9 cellular contexts compared by ENCODE assay signal in the genomic region with DNA sequence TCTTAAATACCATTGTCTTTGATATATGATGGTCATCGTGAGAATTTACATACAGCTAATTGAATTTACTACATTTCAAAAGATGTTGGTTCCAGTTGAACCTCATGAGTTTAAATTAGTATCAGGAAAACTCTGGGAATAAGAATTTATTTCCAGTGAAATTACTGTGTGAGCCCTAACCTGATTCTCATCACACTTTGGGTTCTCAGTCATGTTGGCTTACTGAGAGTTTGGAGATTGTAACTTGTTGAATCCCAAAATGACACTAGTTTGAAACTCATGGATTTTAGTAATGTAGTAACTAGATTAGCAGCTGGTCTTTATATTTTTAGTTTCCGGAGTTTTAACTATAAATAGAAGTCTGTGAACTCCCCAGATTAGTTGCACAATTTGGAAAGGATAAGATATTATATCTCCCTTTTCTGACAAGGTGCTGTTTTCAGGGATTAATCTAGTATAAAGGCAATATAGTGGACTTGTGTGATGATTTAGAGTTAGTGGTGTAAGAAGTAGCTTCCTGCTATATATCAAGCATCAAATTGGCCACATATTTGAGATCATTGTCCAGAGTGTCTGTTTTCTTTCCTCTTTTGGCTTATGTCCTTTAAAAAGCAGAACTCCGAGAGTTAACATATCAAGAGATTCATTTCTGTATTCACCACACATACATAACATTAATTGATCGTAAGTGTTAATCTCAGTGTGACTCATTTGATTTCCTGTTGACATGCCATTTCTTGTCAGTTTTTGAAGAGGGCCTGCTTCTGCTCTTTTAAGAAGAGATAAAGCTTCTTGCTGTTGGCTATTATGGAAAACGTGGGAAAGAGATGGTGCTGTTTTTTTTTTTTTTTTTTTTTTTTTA. TPM values are rescaled to one million over a fixed set of nuclear protein-coding genes. Genes with fewer than 3 reads are reported as not detected.
A peak's percentile ranks its signal among the peaks of the same experiment; 100 is the strongest.
DNase-seq lines count a peak whose midpoint lies in the region; FAIRE-seq and TF ChIP-seq lines count a peak whose summit lies in the region.
"Had no signal": no experiment of that assay in that cellular context is flagged by ENCODE, and none has a peak within 500 bp of the region (broad histone marks: within the 10 kb centered on the region; RNA-seq: fewer than 3 reads in every experiment).

No MANE protein-coding gene starts in this region.

- H3K4me3 Mint-ChIP-seq in activated naive CD4-positive, alpha-beta T cell treated with anti-CD3 and anti-CD28 coated beads, Interleukin-2, amount 10 ng/mL, durations not matched to agents 7 days and 5 days: peak overlapping the region; percentile 53

- H3K27ac Mint-ChIP-seq in activated naive CD4-positive, alpha-beta T cell treated with anti-CD3 and anti-CD28 coated beads, Interleukin-2, amount 10 ng/mL, durations not matched to agents 7 days and 5 days: peak overlapping the region; percentile 100

- H3K27ac ChIP-seq in liver (ENCODE audit: low read depth in 1 of 2, low read length in 2 of 2): peak overlapping the region; percentile 86 to 93
- H3K27ac ChIP-seq in vagina: peak overlapping the region; percentile 91
- peak overlapping the region in 1 of 2 donors; percentile 92 for H3K27ac ChIP-seq in kidney (ENCODE audit: low read depth in 2 of 2, low read length in 2 of 2)

- CTCF ChIA-PET in activated naive CD4-positive, alpha-beta T cell treated with anti-CD3 and anti-CD28 coated beads, Interleukin-2, amount 10 ng/mL, durations not matched to agents 7 days and 5 days (lab: Charles Lee): interaction anchor here (0.8 to 3.5 kb wide), 5 partner anchors 9 to 35 kb away, joined by 3 to 11 read pairs (median 7); no protein-coding TSS in a partner anchor

- peaks cover 86% of the 10 kb centered on the region for H3K4me1 Mint-ChIP-seq in activated naive CD4-positive, alpha-beta T cell treated with anti-CD3 and anti-CD28 coated beads, Interleukin-2, amount 10 ng/mL, durations not matched to agents 7 days and 5 days

- peaks cover 6 to 37% (median 21%) of the 10 kb centered on the region in 4 donors for H3K4me1 ChIP-seq in liver (ENCODE audit: control insufficient read depth in 4 of 4, insufficient read depth in 4 of 4, low read length in 3 of 4)
- peaks cover 71% of the 10 kb centered on the region for H3K4me1 ChIP-seq in vagina
- H3K4me1 ChIP-seq in kidney (ENCODE audit: control insufficient read depth in 1 of 2, insufficient read depth in 1 of 2, low read depth in 1 of 2, low read length in 2 of 2): peaks cover 7% of the 10 kb centered on the region in 2 donors

- no peaks in the 10 kb centered on the region for H3K9me3 Mint-ChIP-seq in activated naive CD4-positive, alpha-beta T cell treated with anti-CD3 and anti-CD28 coated beads, Interleukin-2, amount 10 ng/mL, durations not matched to agents 7 days and 5 days

- no peak for DNase-seq in activated naive CD4-positive, alpha-beta T cell treated with anti-CD3 and anti-CD28 coated beads, Interleukin-2, amount 10 ng/mL, durations not matched to agents 7 days and 5 days
- DNase-seq in activated naive CD4-positive, alpha-beta T cell (lab: John Stamatoyannopoulos, UW): no peak
- DNase-seq in amniotic epithelial cell (ENCODE audit: low read depth): peak; percentile 84
- DNase-seq in vagina (ENCODE audit: extremely low spot score in 2 of 2): no peak
- DNase-seq in lower leg skin (ENCODE audit: low spot score in 2 of 2): no peak
- no peak for DNase-seq in kidney
- DNase-seq in islet precursor cell: no peak
- DNase-seq: effector CD8-positive, alpha-beta T cell had no signal

- intact Hi-C loops in vagina (cut with DNase I) (no loop called here), lower leg skin (cut with DNase I; ENCODE audit: low total_unique reads) (no loop called here), kidney (cut with DNase I) (no loop called here)

- no peak for TF ChIP-seq RAD21 in liver (IDR thresholded peaks at IDR 0.05)

- TF ChIP-seq CTCF in liver (IDR thresholded peaks at IDR 0.05; ENCODE audit: low read depth, low read length, missing input control) (no peak), vagina (IDR thresholded peaks at IDR 0.05) (no peak), lower leg skin (IDR thresholded peaks at IDR 0.05) (no peak), kidney (IDR thresholded peaks at IDR 0.05; ENCODE audit: borderline replicate concordance, extremely low read depth, insufficient read depth) (no peak)

- H3K9me3 ChIP-seq in liver (ENCODE audit: control insufficient read depth in 4 of 4, low read length in 3 of 4) (no peaks in the 10 kb centered on the region), vagina (no peaks in the 10 kb centered on the region), kidney (ENCODE audit: control insufficient read depth in 1 of 2, low read length in 2 of 2) (no peaks in the 10 kb centered on the region)

- TF ChIP-seq POLR2A in vagina (IDR thresholded peaks at IDR 0.05) (no peak), lower leg skin (IDR thresholded peaks at IDR 0.05) (no peak)

- H3K9ac ChIP-seq in liver (ENCODE audit: low read depth in 1 of 2, low read length in 2 of 2) (peak overlapping the region; percentile 3 to 36), kidney (ENCODE audit: low read length in 2 of 2) (peak overlapping the region in 1 of 2 donors; percentile 39)

- no peak overlapping the region for H3K4me3 ChIP-seq in liver (ENCODE audit: low read depth in 1 of 3, low read length in 3 of 3)
- H3K4me3 ChIP-seq in vagina: no peak overlapping the region
- H3K4me3 ChIP-seq in lower leg skin (ENCODE audit: low read depth, poor library complexity, severe bottlenecking): no peak overlapping the region
- H3K4me3 ChIP-seq in kidney (ENCODE audit: low read length in 2 of 2): no peak overlapping the region

- H3K36me3 Mint-ChIP-seq in activated naive CD4-positive, alpha-beta T cell treated with anti-CD3 and anti-CD28 coated beads, Interleukin-2, amount 10 ng/mL, durations not matched to agents 7 days and 5 days: peaks cover 38% of the 10 kb centered on the region

- H3K27me3 ChIP-seq in liver (ENCODE audit: control insufficient read depth in 4 of 4, insufficient read depth in 4 of 4, low read length in 3 of 4) (no peaks in the 10 kb centered on the region), vagina (no peaks in the 10 kb centered on the region)

- H3K27me3 Mint-ChIP-seq in activated naive CD4-positive, alpha-beta T cell treated with anti-CD3 and anti-CD28 coated beads, Interleukin-2, amount 10 ng/mL, durations not matched to agents 7 days and 5 days: no peaks in the 10 kb centered on the region

- no peak for FAIRE-seq in kidney (lab: Jason Lieb, UNC)

- H3K36me3 ChIP-seq in liver (ENCODE audit: control insufficient read depth in 4 of 4, insufficient read depth in 3 of 4, low read depth in 1 of 4, low read length in 3 of 4) (peaks cover 0 to 21% (median 11%) of the 10 kb centered on the region in 4 donors), vagina (peaks cover 0 to 7% of the 10 kb centered on the region in 2 donors), kidney (ENCODE audit: control insufficient read depth in 1 of 2, insufficient read depth in 2 of 2, low read length in 2 of 2) (peaks cover 2 to 10% of the 10 kb centered on the region in 2 donors)

- 49% methylated on average over 5 of the region's 5 CpGs for WGBS in liver
- 19 to 30% methylated on average over 5 of the region's 5 CpGs for WGBS in lower leg skin, 2 donors

TF ChIP-seq in liver, 16 proteins besides CTCF, POLR2A, EP300 and RAD21:
- TF ChIP-seq NR2F2 (IDR thresholded peaks at IDR 0.05) (no peak), HNF4G (IDR thresholded peaks at IDR 0.05) (no peak)
- TF ChIP-seq, protein P1, sequence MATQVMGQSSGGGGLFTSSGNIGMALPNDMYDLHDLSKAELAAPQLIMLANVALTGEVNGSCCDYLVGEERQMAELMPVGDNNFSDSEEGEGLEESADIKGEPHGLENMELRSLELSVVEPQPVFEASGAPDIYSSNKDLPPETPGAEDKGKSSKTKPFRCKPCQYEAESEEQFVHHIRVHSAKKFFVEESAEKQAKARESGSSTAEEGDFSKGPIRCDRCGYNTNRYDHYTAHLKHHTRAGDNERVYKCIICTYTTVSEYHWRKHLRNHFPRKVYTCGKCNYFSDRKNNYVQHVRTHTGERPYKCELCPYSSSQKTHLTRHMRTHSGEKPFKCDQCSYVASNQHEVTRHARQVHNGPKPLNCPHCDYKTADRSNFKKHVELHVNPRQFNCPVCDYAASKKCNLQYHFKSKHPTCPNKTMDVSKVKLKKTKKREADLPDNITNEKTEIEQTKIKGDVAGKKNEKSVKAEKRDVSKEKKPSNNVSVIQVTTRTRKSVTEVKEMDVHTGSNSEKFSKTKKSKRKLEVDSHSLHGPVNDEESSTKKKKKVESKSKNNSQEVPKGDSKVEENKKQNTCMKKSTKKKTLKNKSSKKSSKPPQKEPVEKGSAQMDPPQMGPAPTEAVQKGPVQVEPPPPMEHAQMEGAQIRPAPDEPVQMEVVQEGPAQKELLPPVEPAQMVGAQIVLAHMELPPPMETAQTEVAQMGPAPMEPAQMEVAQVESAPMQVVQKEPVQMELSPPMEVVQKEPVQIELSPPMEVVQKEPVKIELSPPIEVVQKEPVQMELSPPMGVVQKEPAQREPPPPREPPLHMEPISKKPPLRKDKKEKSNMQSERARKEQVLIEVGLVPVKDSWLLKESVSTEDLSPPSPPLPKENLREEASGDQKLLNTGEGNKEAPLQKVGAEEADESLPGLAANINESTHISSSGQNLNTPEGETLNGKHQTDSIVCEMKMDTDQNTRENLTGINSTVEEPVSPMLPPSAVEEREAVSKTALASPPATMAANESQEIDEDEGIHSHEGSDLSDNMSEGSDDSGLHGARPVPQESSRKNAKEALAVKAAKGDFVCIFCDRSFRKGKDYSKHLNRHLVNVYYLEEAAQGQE (IDR thresholded peaks at IDR 0.05): no peak

RNA-seq across cellular contexts. Expression of a gene that starts 15.7 kb away (rescaled TPM):
- total RNA-seq in liver (100 to 1,000 TPM in 1 of 2 donors, 10 to 100 TPM in 1; 74.5 to 170 TPM), vagina (75.1 TPM), lower leg skin (100 to 1,000 TPM in 3 of 4 donors, 10 to 100 TPM in 1; 84.9 to 111 (median 108) TPM), kidney (131 TPM)
- polyA plus RNA-seq in liver (100 to 1,000 TPM; 201 to 415 TPM), kidney (ENCODE audit: insufficient read depth, low read depth, low replicate concordance) (391 TPM)

RNA-seq across cellular contexts. Expression of a gene that starts 18.4 kb away (rescaled TPM):
- total RNA-seq in liver: 10 to 100 TPM; 15.0 to 19.7 TPM
- polyA plus RNA-seq in liver: 10 to 100 TPM in 1 of 2 donors, 1 to 10 TPM in 1; 2.7 to 59.7 TPM
- 53.5 TPM for total RNA-seq in vagina
- total RNA-seq in lower leg skin: 10 to 100 TPM; 49.8 to 68.4 (median 54.1) TPM
- total RNA-seq in kidney: 81.8 TPM
- polyA plus RNA-seq in kidney (ENCODE audit: insufficient read depth, low read depth, low replicate concordance): 3.9 TPM
